In genomic region chr5:63101870-63102269, GRCh38 we compare ENCODE assay signal across 19 cellular contexts.
"Had no signal": no experiment of that assay in that cellular context is flagged by ENCODE, and none has a peak within 500 bp of the region (broad histone marks: within the 10 kb centered on the region; RNA-seq: fewer than 3 reads in every experiment).

No MANE protein-coding gene starts in this region.

- H3K9me3 ChIP-seq: Peyer's patch had no signal

- ATAC-seq: activated T-helper 17 cell treated with anti-CD3 and anti-CD28 coated beads, Interleukin-2, amount 50 U/mL, for 72 hours had no signal

- H3K4me1 ChIP-seq: Peyer's patch had no signal

- H3K27ac ChIP-seq: Peyer's patch, RWPE1 had no signal

- H3K4me3 ChIP-seq: Peyer's patch had no signal

- DNase-seq: activated CD4-positive, alpha-beta memory T cell treated with anti-CD3 and anti-CD28 coated beads for 36 hours; activated CD4-positive, alpha-beta T cell treated with anti-CD3 and anti-CD28 coated beads, Interleukin-2, amount 10 ng/mL, durations not matched to agents 7 days and 5 days; activated CD4-positive, CD25-positive, alpha-beta regulatory T cell; activated CD8-positive, alpha-beta memory T cell treated with anti-CD3 and anti-CD28 coated beads for 24 hours; activated gamma-delta T cell; activated naive CD4-positive, alpha-beta T cell treated with anti-CD3 and anti-CD28 coated beads for 36 hours; activated T-cell treated with anti-CD3 and anti-CD28 coated beads, Interleukin-2, amount 50 U/mL, for 48 hours; amygdala; Kasumi-1; KBM-7; NCI-H1105; NCI-H1436; NCI-H1694 treated with DMSO at 0.1 percent for 48 hours; NCI-H2029 treated with DMSO at 0.1 percent for 48 hours; NCI-H510A treated with DMSO at 0.1 percent for 48 hours; Peyer's patch; Right ventricle myocardium superior had no signal

- H3K36me3 ChIP-seq: Peyer's patch had no signal

- H3K27me3 ChIP-seq: Peyer's patch had no signal
